In genomic region chr4:173652283-173652931, GRCh38 we compare ENCODE assay signal across 16 cellular contexts.
A peak's percentile ranks its signal among the peaks of the same experiment; 100 is the strongest.
DNase-seq lines count a peak whose midpoint lies in the region; ATAC-seq and TF ChIP-seq lines count a peak whose summit lies in the region.
"Had no signal": no experiment of that assay in that cellular context is flagged by ENCODE, and none has a peak within 500 bp of the region (broad histone marks: within the 10 kb centered on the region; RNA-seq: fewer than 3 reads in every experiment).

No MANE protein-coding gene starts in this region.

- H3K9me3 ChIP-seq in body of pancreas (no peaks in the 10 kb centered on the region), smooth muscle cell (replicated peaks; ENCODE audit: low read depth) (no peaks in the 10 kb centered on the region)
- H3K9me3 ChIP-seq: HAP-1 had no signal

- DNase-seq in NCI-H69 (lab: John Stamatoyannopoulos, UW) (peak; percentile 85), body of pancreas (no peak), left ventricle myocardium superior (no peak), smooth muscle cell (lab: John Stamatoyannopoulos, UW; ENCODE audit: unreplicated experiment) (no peak)
- DNase-seq: CD4-positive, alpha-beta T cell; DMS53; MV-4-11; NCI-H1436 treated with DMSO at 0.1 percent for 48 hours; NCI-H2029 treated with DMSO at 0.1 percent for 48 hours; NCI-H510A; SIG-M5 had no signal

- H3K4me2 ChIP-seq in smooth muscle cell = no peak overlapping the region

- ATAC-seq in body of pancreas = peak; percentile 30
- ATAC-seq in left ventricle myocardium superior = peak; percentile 85
- ATAC-seq in HG02970 (IDR thresholded peaks at IDR 0.05; ENCODE audit: low FRiP score, unreplicated experiment) = no peak
- ATAC-seq in HG03039 (IDR thresholded peaks at IDR 0.05; ENCODE audit: unreplicated experiment) = no peak
- ATAC-seq in GM19023 (IDR thresholded peaks at IDR 0.05; ENCODE audit: unreplicated experiment) = no peak
- ATAC-seq in HG03045 (IDR thresholded peaks at IDR 0.05; ENCODE audit: unreplicated experiment) = no peak

- H3K27ac ChIP-seq in body of pancreas = peak overlapping the region in 2 of 4 donors; percentile 12 to 40
- no peak overlapping the region for H3K27ac ChIP-seq in smooth muscle cell (ENCODE audit: low read depth)

- H3K79me2 ChIP-seq in smooth muscle cell (ENCODE audit: low read depth) = no peaks in the 10 kb centered on the region

- H3K36me3 ChIP-seq in body of pancreas (replicated peaks in 1 of 2; ENCODE audit: insufficient read depth in 1 of 2, low read depth in 2 of 2) (no peaks in the 10 kb centered on the region), smooth muscle cell (ENCODE audit: low read depth) (no peaks in the 10 kb centered on the region)
- H3K36me3 ChIP-seq: HAP-1 had no signal

- H3K4me3 ChIP-seq in body of pancreas = no peak overlapping the region
- H3K4me3 ChIP-seq in smooth muscle cell = no peak overlapping the region
- H3K4me3 ChIP-seq: HAP-1 had no signal

- H3F3A ChIP-seq in smooth muscle cell (ENCODE audit: low read depth) = no peaks in the 10 kb centered on the region

- WGBS in body of pancreas, 2 donors = 38 to 48% methylated on average over 6 of the region's 6 CpGs
- WGBS in smooth muscle cell (ENCODE audit: low lambda C conversion rate) = 81% methylated on average over 6 of the region's 6 CpGs

- no peak for TF ChIP-seq POLR2A in body of pancreas (IDR thresholded peaks at IDR 0.05)

- no peaks in the 10 kb centered on the region for H3K4me1 ChIP-seq in body of pancreas
- H3K4me1 ChIP-seq in smooth muscle cell (ENCODE audit: low read depth) = no peaks in the 10 kb centered on the region
- H3K4me1 ChIP-seq: HAP-1 had no signal

- no peaks in the 10 kb centered on the region for H4K20me1 ChIP-seq in smooth muscle cell (ENCODE audit: low read depth)

- no peak overlapping the region for H3K9ac ChIP-seq in smooth muscle cell (ENCODE audit: low read depth)

- TF ChIP-seq CTCF in body of pancreas (IDR thresholded peaks at IDR 0.05) = no peak
- no peak for TF ChIP-seq CTCF in smooth muscle cell (IDR thresholded peaks at IDR 0.05; ENCODE audit: borderline replicate concordance, insufficient read depth, poor library complexity, severe bottlenecking)

- intact Hi-C loops in body of pancreas (cut with DNase I) = no loop called here
- intact Hi-C loops in left ventricle myocardium superior (cut with micrococcal nuclease) = no loop called here

- no peaks in the 10 kb centered on the region for H3K27me3 ChIP-seq in body of pancreas
- no peaks in the 10 kb centered on the region for H3K27me3 ChIP-seq in smooth muscle cell (ENCODE audit: low read depth)

- H2AFZ ChIP-seq in smooth muscle cell (ENCODE audit: low read depth) = peak overlapping the region; percentile 55

Comparison
In these comparisons a context has a peak if more than half of its experiments do, and no peak if none do; other contexts are left out.
1. ATAC-seq: peak in body of pancreas (single experiment) and left ventricle myocardium superior (single experiment); none in HG02970 (single experiment), HG03039 (single experiment), GM19023 (single experiment) and HG03045 (single experiment).